7 cellular contexts compared by ENCODE assay signal in genomic region chr12:127485528-127485927, GRCh38.
DNase-seq lines count a peak whose midpoint lies in the region; ATAC-seq and TF ChIP-seq lines count a peak whose summit lies in the region.

No MANE protein-coding gene starts in this region.

- H2AK5ac ChIP-seq in IMR-90 (ENCODE audit: low read depth, low read length) = no peak overlapping the region

- H3K27me3 Mint-ChIP-seq in activated naive CD8-positive, alpha-beta T cell treated with anti-CD3 and anti-CD28 coated beads, Interleukin-2, amount 50 U/mL, for 24 hours = no peaks in the 10 kb centered on the region

- DNase-seq in GM03348 (ENCODE audit: low spot score) (peak; percentile 13), IMR-90 (peak; percentile 86), non-pigmented ciliary epithelial cell (ENCODE audit: low read depth) (peak; percentile 89), NCI-H1092 (lab: John Stamatoyannopoulos, UW) (no peak), middle frontal gyrus (ENCODE audit: extremely low spot score, low spot score) (no peak), lower lobe of right lung (no peak)
- DNase-seq in activated naive CD8-positive, alpha-beta T cell treated with anti-CD3 and anti-CD28 coated beads, Interleukin-2, amount 50 U/mL, for 24 hours = peak; percentile 18

- 0 out of 2 replicates have a peak overlapping the region, but pooled peaks have one; percentile 35 for H3K4ac ChIP-seq in IMR-90 (ENCODE audit: low read depth, low read length)

- H3K36me3 ChIP-seq in IMR-90 (ENCODE audit: control insufficient read depth, insufficient read depth, low read length) (no peaks in the 10 kb centered on the region), lower lobe of right lung (no peaks in the 10 kb centered on the region)

- TF ChIP-seq POLR2A in IMR-90 (IDR thresholded peaks at IDR 0.05; ENCODE audit: low read depth, low read length) = no peak

- no peak overlapping the region for H2AFZ ChIP-seq in IMR-90 (replicated peaks; ENCODE audit: low read length, poor library complexity)

- no peaks in the 10 kb centered on the region for H3K27me3 ChIP-seq in IMR-90 (ENCODE audit: control insufficient read depth, insufficient read depth, low read length)
- no peaks in the 10 kb centered on the region for H3K27me3 ChIP-seq in lower lobe of right lung (ENCODE audit: low read depth)

- no peak overlapping the region for H3K27ac Mint-ChIP-seq in activated naive CD8-positive, alpha-beta T cell treated with anti-CD3 and anti-CD28 coated beads, Interleukin-2, amount 50 U/mL, for 24 hours

- no peak overlapping the region for H3K56ac ChIP-seq in IMR-90 (ENCODE audit: extremely low read depth, insufficient read depth, low read length)

- H3K36me3 Mint-ChIP-seq in activated naive CD8-positive, alpha-beta T cell treated with anti-CD3 and anti-CD28 coated beads, Interleukin-2, amount 50 U/mL, for 24 hours (ENCODE audit: low read depth) = no peaks in the 10 kb centered on the region

- H3K9me3 Mint-ChIP-seq in activated naive CD8-positive, alpha-beta T cell treated with anti-CD3 and anti-CD28 coated beads, Interleukin-2, amount 50 U/mL, for 24 hours = peaks cover 8% of the 10 kb centered on the region

- in situ Hi-C loops in IMR-90 (cut with MboI; ENCODE audit: low sequenced_read_pairs) = loop anchor here (10.0 kb wide), 1 partner anchor 199 kb away; no protein-coding TSS in a partner anchor

- H3K4me3 Mint-ChIP-seq in activated naive CD8-positive, alpha-beta T cell treated with anti-CD3 and anti-CD28 coated beads, Interleukin-2, amount 50 U/mL, for 24 hours = no peak overlapping the region

- no peak overlapping the region for H3K14ac ChIP-seq in IMR-90 (replicated peaks; ENCODE audit: low read depth, low read length)

- H3K18ac ChIP-seq in IMR-90 (ENCODE audit: low read depth, low read length) = no peak overlapping the region

- H4K91ac ChIP-seq in IMR-90 (ENCODE audit: insufficient read depth, low read depth, low read length) = no peak overlapping the region

- dilution Hi-C loops in IMR-90 (cut with HindIII; ENCODE audit: low sequenced_read_pairs, unreplicated experiment) = no loop called here

- H3K4me2 ChIP-seq in IMR-90 (ENCODE audit: low read depth, low read length) = no peak overlapping the region

- no CpG with 5 or more reads among the region's 4 CpGs for WGBS in IMR-90 (ENCODE audit: extremely low coverage in 2 of 2, insufficient read length in 1 of 2), 2 experiments

- H4K8ac ChIP-seq in IMR-90 (ENCODE audit: low read depth in 2 of 2, low read length in 2 of 2) = no peak overlapping the region

- no peaks in the 10 kb centered on the region for H4K20me1 ChIP-seq in IMR-90 (ENCODE audit: insufficient read depth, low read length)

- peak; percentile 73 for TF ChIP-seq RAD21 in IMR-90 (IDR thresholded peaks at IDR 0.05; ENCODE audit: low read length)

- peak overlapping the region; percentile 48; the same call in 1 of the 2 replicates for H2BK120ac ChIP-seq in IMR-90 (ENCODE audit: low read depth, low read length)

- POLR2A ChIA-PET in IMR-90 (lab: Charles Lee; ENCODE audit: unreplicated experiment) = no interaction called here

- intact Hi-C loops in IMR-90 (cut with micrococcal nuclease) (no loop called here), lower lobe of right lung (cut with DNase I) (no loop called here)

- H3K4me3 ChIP-seq in IMR-90 (ENCODE audit: insufficient read depth, low read depth, low read length) (no peak overlapping the region), lower lobe of right lung (no peak overlapping the region)

- no peaks in the 10 kb centered on the region for H3K4me1 Mint-ChIP-seq in activated naive CD8-positive, alpha-beta T cell treated with anti-CD3 and anti-CD28 coated beads, Interleukin-2, amount 50 U/mL, for 24 hours

- H3K79me1 ChIP-seq in IMR-90 (ENCODE audit: low read depth in 1 of 2, low read length in 2 of 2) = no peaks in the 10 kb centered on the region

- H3K27ac ChIP-seq in IMR-90 (ENCODE audit: insufficient read depth, low read length) (no peak overlapping the region), lower lobe of right lung (no peak overlapping the region)

- H3K4me1 ChIP-seq in IMR-90 (ENCODE audit: control insufficient read depth, insufficient read depth, low read length) = peaks cover 2% of the 10 kb centered on the region; the same call in 1 of the 2 replicates
- H3K4me1 ChIP-seq in lower lobe of right lung = no peaks in the 10 kb centered on the region

- ATAC-seq in IMR-90 (ENCODE audit: low read depth) (peak; percentile 76), lower lobe of right lung (no peak)
- no peak for ATAC-seq in activated naive CD8-positive, alpha-beta T cell treated with anti-CD3 and anti-CD28 coated beads, Interleukin-2, amount 50 U/mL, for 24 hours

- H2BK20ac ChIP-seq in IMR-90 (ENCODE audit: low read depth, low read length) = no peak overlapping the region

- no peak overlapping the region for H3K9ac ChIP-seq in IMR-90 (ENCODE audit: low read depth, low read length)

- no peaks in the 10 kb centered on the region for H3K9me1 ChIP-seq in IMR-90 (ENCODE audit: insufficient read depth, low read length)

- H2BK5ac ChIP-seq in IMR-90 (ENCODE audit: low read depth, low read length, poor library complexity, severe bottlenecking) = peak overlapping the region; percentile 19

- no peak overlapping the region for H2AK9ac ChIP-seq in IMR-90 (replicated peaks; ENCODE audit: low read depth, low read length, poor library complexity)

- no peak overlapping the region for H4K5ac ChIP-seq in IMR-90 (ENCODE audit: low read depth, low read length)

- peak; percentile 61 for TF ChIP-seq CTCF in IMR-90 (conservative IDR thresholded peaks at IDR 0.05; ENCODE audit: low read depth, low read length)
- no peak for TF ChIP-seq CTCF in lower lobe of right lung (IDR thresholded peaks at IDR 0.05)

- H3K23ac ChIP-seq in IMR-90 (ENCODE audit: low read depth, low read length) = no peak overlapping the region

- H3K9me3 ChIP-seq in IMR-90 (ENCODE audit: control insufficient read depth, insufficient read depth, low read length) (peaks cover 5% of the 10 kb centered on the region; the same call in 1 of the 2 replicates), lower lobe of right lung (no peaks in the 10 kb centered on the region)

- no TSS peak for BruUV-seq in IMR-90 (replicated peaks; lab: Mats Ljungman, UMichigan)

- H2BK15ac ChIP-seq in IMR-90 (ENCODE audit: low read depth, low read length) = peak overlapping the region; percentile 53; the same call in 1 of the 3 replicates

- CTCF ChIA-PET in IMR-90 (lab: Yijun Ruan, JAX) = interaction anchor here (0.5 to 1.7 kb wide), 7 partner anchors 11 to 192 kb away, joined by 3 to 16 read pairs (median 3); no protein-coding TSS in a partner anchor

TF ChIP-seq in IMR-90, 13 proteins besides CTCF, POLR2A, EP300 and RAD21:
- TF ChIP-seq USF2 (IDR thresholded peaks at IDR 0.05; ENCODE audit: low read depth, low read length) (peak; percentile 67), BHLHE40 (IDR thresholded peaks at IDR 0.05; ENCODE audit: low read depth, low read length) (peak; percentile 48; the same call in 1 of the 2 replicates), ELK1 (IDR thresholded peaks at IDR 0.05; ENCODE audit: borderline replicate concordance, low read depth, low read length) (no peak), SMC3 (IDR thresholded peaks at IDR 0.05; ENCODE audit: low read depth, low read length) (peak; percentile 64)

Comparison
In these comparisons a context has a peak if more than half of its experiments do, and no peak if none do; other contexts are left out.
1. DNase-seq: peak in GM03348 (single experiment), IMR-90 (single experiment), activated naive CD8-positive, alpha-beta T cell treated with anti-CD3 and anti-CD28 coated beads, Interleukin-2, amount 50 U/mL, for 24 hours (single experiment) and non-pigmented ciliary epithelial cell (single experiment); none in NCI-H1092 (single experiment), middle frontal gyrus (single experiment) and lower lobe of right lung (single experiment).